ENCODE assay signal across 8 cellular contexts in genomic region chr17:8745586-8746500, GRCh38. TPM values are rescaled to one million over a fixed set of nuclear protein-coding genes. Genes with fewer than 3 reads are reported as not detected.
DNase-seq lines count a peak whose midpoint lies in the region; ATAC-seq and TF ChIP-seq lines count a peak whose summit lies in the region.

No MANE protein-coding gene starts in this region.

- TF ChIP-seq POLR2A in NB4 (IDR thresholded peaks at IDR 0.05; ENCODE audit: extremely low read depth, insufficient read length) = no peak

- intact Hi-C loops in dorsolateral prefrontal cortex (cut with DNase I) = loop anchor here (1.0 to 10.0 kb wide), 4 partner anchors 111 to 361 kb away; partner anchors contain the start of genes MYH10 (in 2 of the 2) and RPL26 (in 2 of the 2)
- intact Hi-C loops in lower lobe of right lung (cut with DNase I) = loop anchor here (5.0 kb wide), 1 partner anchor 174 kb away; no protein-coding TSS in a partner anchor

- no peaks in the 10 kb centered on the region for H3K36me3 ChIP-seq in lower lobe of right lung

- ATAC-seq in GM21515 (IDR thresholded peaks at IDR 0.05; ENCODE audit: unreplicated experiment) (peak; percentile 70), lower lobe of right lung (peak; percentile 91 to 93), GM21786 (IDR thresholded peaks at IDR 0.05; ENCODE audit: unreplicated experiment) (no peak)

- H3K27me3 ChIP-seq in dorsolateral prefrontal cortex (peaks cover 0 to 8% (median 0%) of the 10 kb centered on the region in 45 donors), lower lobe of right lung (ENCODE audit: low read depth) (peaks cover 3% of the 10 kb centered on the region)

- no peaks in the 10 kb centered on the region for H3K9me3 ChIP-seq in lower lobe of right lung

- DNase-seq in NB4 (ENCODE audit: low read depth) = peak; percentile 52
- DNase-seq in activated CD4-positive, alpha-beta T cell treated with anti-CD3 and anti-CD28 coated beads, Interleukin-2, amount 50 U/mL, for 24 hours (ENCODE audit: low read depth in 1 of 2, low spot score in 1 of 2) = peak; percentile 56 to 69
- peak in 8 of 10 donors; percentile 24 to 76 (median 64) for DNase-seq in dorsolateral prefrontal cortex
- peak; percentile 85 for DNase-seq in lower lobe of right lung
- DNase-seq in stimulated activated CD4-positive, alpha-beta T cell treated with anti-CD3 and anti-CD28 coated beads, TNF-alpha, amount 100 ng/mL, for 1 hour (ENCODE audit: low read depth in 3 of 3, low spot score in 1 of 3) = peak; percentile 38 to 72 (median 65)

- H3K27ac ChIP-seq in C4-2B = no peak overlapping the region
- peak overlapping the region in 9 of 59 donors; percentile 6 to 75 (median 45) for H3K27ac ChIP-seq in dorsolateral prefrontal cortex
- peak overlapping the region; percentile 82 for H3K27ac ChIP-seq in lower lobe of right lung

- no peak overlapping the region for H3K4me3 ChIP-seq in NB4 (ENCODE audit: low read depth, low read length)
- peak overlapping the region; percentile 45 to 82 (median 70) for H3K4me3 ChIP-seq in dorsolateral prefrontal cortex
- H3K4me3 ChIP-seq in lower lobe of right lung = peak overlapping the region; percentile 77

- H3K4me1 ChIP-seq in lower lobe of right lung = peaks cover 6% of the 10 kb centered on the region

- TF ChIP-seq CTCF in C4-2B (conservative IDR thresholded peaks at IDR 0.05) = peak; percentile 95
- TF ChIP-seq CTCF in NB4 (IDR thresholded peaks at IDR 0.05; ENCODE audit: low read depth, low read length) = peak; percentile 14
- peak; percentile 80 to 99 (median 94) for TF ChIP-seq CTCF in dorsolateral prefrontal cortex (IDR thresholded peaks at IDR 0.05 in 54 of 56, conservative IDR thresholded peaks at IDR 0.05 in 2 of 56; ENCODE audit: low read depth in 1 of 56, partially characterized antibody in 56 of 56)
- peak; percentile 89 for TF ChIP-seq CTCF in lower lobe of right lung (IDR thresholded peaks at IDR 0.05)

RNA-seq across cellular contexts. Expression of gene CCDC42, which starts 1.2 kb away (rescaled TPM):
- total RNA-seq in dorsolateral prefrontal cortex = under 1 TPM in 3 of 120 experiments, not detected in 117; 0.32 to 0.50 (median 0.47) TPM
- not detected for total RNA-seq in lower lobe of right lung

RNA-seq across cellular contexts. Expression of gene SPDYE4, which starts 12.5 kb away (rescaled TPM):
- not detected for total RNA-seq in dorsolateral prefrontal cortex
- total RNA-seq in lower lobe of right lung = not detected

RNA-seq across cellular contexts. Expression of gene MFSD6L, which starts 53.3 kb away (rescaled TPM):
- under 1 TPM in 21 of 120 experiments, not detected in 99; 0.17 to 0.44 (median 0.30) TPM for total RNA-seq in dorsolateral prefrontal cortex
- 0.95 TPM for total RNA-seq in lower lobe of right lung

Comparison
In these comparisons a context has a peak if more than half of its experiments do, and no peak if none do; other contexts are left out.
1. CTCF ChIP-seq: peak in every context shown above with its lines; median percentile 95 in C4-2B; 94 in dorsolateral prefrontal cortex; 89 in lower lobe of right lung; 14 in NB4.